30 cellular contexts compared by ENCODE assay signal in the genomic region with DNA sequence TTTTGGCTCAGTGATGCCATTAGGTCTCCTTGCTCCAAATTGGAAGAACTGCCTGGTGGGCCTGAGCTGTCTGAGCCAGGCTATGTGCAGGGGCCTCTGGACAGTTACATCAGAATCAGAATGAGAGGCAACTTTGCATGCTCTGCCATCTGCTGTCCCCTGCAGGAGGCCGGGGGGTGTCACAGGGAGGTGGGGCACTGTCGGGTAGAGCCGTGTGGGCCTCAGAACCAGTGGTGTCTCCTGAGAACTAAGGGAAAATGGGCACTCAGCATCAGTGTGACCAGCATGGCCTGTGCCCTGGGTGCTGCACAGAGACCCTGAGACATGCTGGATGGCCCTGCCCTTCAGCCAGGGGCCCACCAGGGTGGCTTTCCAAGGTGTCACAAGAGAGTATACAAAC.
"Had no signal": no experiment of that assay in that cellular context is flagged by ENCODE, and none has a peak within 500 bp of the region (broad histone marks: within the 10 kb centered on the region; RNA-seq: fewer than 3 reads in every experiment).

No MANE protein-coding gene starts in this region.

- DNase-seq: activated CD4-positive, alpha-beta memory T cell treated with anti-CD3 and anti-CD28 coated beads for 36 hours; activated CD4-positive, alpha-beta T cell treated with anti-CD3 and anti-CD28 coated beads for 36 hours; activated CD4-positive, alpha-beta T cell treated with anti-CD3 and anti-CD28 coated beads, Interleukin-2, amount 10 ng/mL, durations not matched to agents 24 days and 14 days; activated CD4-positive, CD25-positive, alpha-beta regulatory T cell; activated CD4-positive, CD25-positive, alpha-beta regulatory T cell treated with anti-CD3 and anti-CD28 coated beads, Interleukin-2, amount 50 U/mL, for 72 hours; activated CD8-positive, alpha-beta memory T cell treated with anti-CD3 and anti-CD28 coated beads, Interleukin-2, amount 10 ng/mL, durations not matched to agents 7 days and 5 days; activated CD8-positive, alpha-beta memory T cell treated with anti-CD3 and anti-CD28 coated beads, Interleukin-2, amount 50 U/mL, for 4 hours; activated CD8-positive, alpha-beta T cell treated with anti-CD3 and anti-CD28 coated beads, Interleukin-2, amount 10 ng/mL, durations not matched to agents 7 days and 5 days; activated effector memory CD4-positive, alpha-beta T cell treated with Interleukin-2 at 50 U/mL for 16 hours; activated naive CD4-positive, alpha-beta T cell treated with anti-CD3 and anti-CD28 coated beads for 36 hours; activated naive CD8-positive, alpha-beta T cell treated with anti-CD3 and anti-CD28 coated beads for 36 hours; activated naive CD8-positive, alpha-beta T cell treated with anti-CD3 and anti-CD28 coated beads, Interleukin-2, amount 50 U/mL, for 24 hours; activated T-cell treated with anti-CD3 and anti-CD28 coated beads, Interleukin-2, amount 50 U/mL, for 1 hour; adrenal gland; amygdala; body of pancreas; caudate nucleus; cortex of kidney; dermis blood vessel endothelial cell; effector CD4-positive, alpha-beta T cell; effector memory CD8-positive, alpha-beta T cell; esophagus squamous epithelium; foreskin melanocyte; heart right ventricle; T-helper 2 cell had no signal

- H3K4me3 Mint-ChIP-seq: activated CD4-positive, alpha-beta memory T cell treated with anti-CD3 and anti-CD28 coated beads for 36 hours; activated CD4-positive, alpha-beta T cell treated with anti-CD3 and anti-CD28 coated beads for 36 hours; activated CD4-positive, alpha-beta T cell treated with anti-CD3 and anti-CD28 coated beads, Interleukin-2, amount 10 ng/mL, durations not matched to agents 24 days and 14 days; activated CD8-positive, alpha-beta memory T cell treated with anti-CD3 and anti-CD28 coated beads, Interleukin-2, amount 10 ng/mL, durations not matched to agents 7 days and 5 days; activated CD8-positive, alpha-beta T cell treated with anti-CD3 and anti-CD28 coated beads, Interleukin-2, amount 10 ng/mL, durations not matched to agents 7 days and 5 days; activated naive CD4-positive, alpha-beta T cell treated with anti-CD3 and anti-CD28 coated beads for 36 hours; activated naive CD4-positive, alpha-beta T cell treated with anti-CD3 and anti-CD28 coated beads, Interleukin-2, amount 50 U/mL, for 24 hours; activated naive CD8-positive, alpha-beta T cell treated with anti-CD3 and anti-CD28 coated beads for 36 hours; activated naive CD8-positive, alpha-beta T cell treated with anti-CD3 and anti-CD28 coated beads, Interleukin-2, amount 50 U/mL, for 24 hours; activated T-helper 17 cell treated with anti-CD3 and anti-CD28 coated beads, Interleukin-2, amount 50 U/mL, for 72 hours; effector memory CD8-positive, alpha-beta T cell had no signal

- H3K27ac Mint-ChIP-seq: activated CD4-positive, alpha-beta memory T cell treated with anti-CD3 and anti-CD28 coated beads for 36 hours; activated CD4-positive, alpha-beta T cell treated with anti-CD3 and anti-CD28 coated beads for 36 hours; activated CD4-positive, alpha-beta T cell treated with anti-CD3 and anti-CD28 coated beads, Interleukin-2, amount 10 ng/mL, durations not matched to agents 24 days and 14 days; activated CD8-positive, alpha-beta memory T cell treated with anti-CD3 and anti-CD28 coated beads, Interleukin-2, amount 10 ng/mL, durations not matched to agents 7 days and 5 days; activated CD8-positive, alpha-beta T cell treated with anti-CD3 and anti-CD28 coated beads, Interleukin-2, amount 10 ng/mL, durations not matched to agents 7 days and 5 days; activated naive CD4-positive, alpha-beta T cell treated with anti-CD3 and anti-CD28 coated beads for 36 hours; activated naive CD4-positive, alpha-beta T cell treated with anti-CD3 and anti-CD28 coated beads, Interleukin-2, amount 50 U/mL, for 24 hours; activated naive CD8-positive, alpha-beta T cell treated with anti-CD3 and anti-CD28 coated beads for 36 hours; activated naive CD8-positive, alpha-beta T cell treated with anti-CD3 and anti-CD28 coated beads, Interleukin-2, amount 50 U/mL, for 24 hours; activated T-helper 17 cell treated with anti-CD3 and anti-CD28 coated beads, Interleukin-2, amount 50 U/mL, for 72 hours; effector memory CD8-positive, alpha-beta T cell had no signal

- FAIRE-seq: colon had no signal

- ATAC-seq: activated CD4-positive, alpha-beta T cell treated with anti-CD3 and anti-CD28 coated beads for 36 hours; activated CD8-positive, alpha-beta memory T cell treated with anti-CD3 and anti-CD28 coated beads, Interleukin-2, amount 10 ng/mL, durations not matched to agents 7 days and 5 days; activated CD8-positive, alpha-beta T cell treated with anti-CD3 and anti-CD28 coated beads, Interleukin-2, amount 10 ng/mL, durations not matched to agents 7 days and 5 days; activated naive CD8-positive, alpha-beta T cell treated with anti-CD3 and anti-CD28 coated beads, Interleukin-2, amount 50 U/mL, for 24 hours; activated T-helper 17 cell treated with anti-CD3 and anti-CD28 coated beads, Interleukin-2, amount 50 U/mL, for 72 hours; body of pancreas; effector memory CD8-positive, alpha-beta T cell; gastroesophageal sphincter; heart right ventricle had no signal

- H3K9me3 Mint-ChIP-seq: activated CD4-positive, alpha-beta T cell treated with anti-CD3 and anti-CD28 coated beads, Interleukin-2, amount 10 ng/mL, durations not matched to agents 24 days and 14 days; activated naive CD4-positive, alpha-beta T cell treated with anti-CD3 and anti-CD28 coated beads for 36 hours; activated naive CD4-positive, alpha-beta T cell treated with anti-CD3 and anti-CD28 coated beads, Interleukin-2, amount 50 U/mL, for 24 hours; activated naive CD8-positive, alpha-beta T cell treated with anti-CD3 and anti-CD28 coated beads, Interleukin-2, amount 50 U/mL, for 24 hours; activated T-helper 17 cell treated with anti-CD3 and anti-CD28 coated beads, Interleukin-2, amount 50 U/mL, for 72 hours; effector memory CD8-positive, alpha-beta T cell had no signal

- H3K27ac ChIP-seq: adrenal gland, body of pancreas, epithelial cell of prostate, esophagus squamous epithelium, gastroesophageal sphincter, heart right ventricle had no signal

- H3K36me3 ChIP-seq: adrenal gland, esophagus squamous epithelium, heart right ventricle had no signal

- H3K27me3 ChIP-seq: adrenal gland, body of pancreas, gastroesophageal sphincter had no signal

- H3K4me3 ChIP-seq: adrenal gland, body of pancreas, esophagus squamous epithelium, gastroesophageal sphincter, heart right ventricle had no signal

- H3K4me1 ChIP-seq: adrenal gland, body of pancreas, esophagus squamous epithelium, gastroesophageal sphincter, heart right ventricle had no signal

- H3K9me3 ChIP-seq: body of pancreas had no signal

- H3K27me3 Mint-ChIP-seq: activated CD4-positive, alpha-beta T cell treated with anti-CD3 and anti-CD28 coated beads for 36 hours; activated CD4-positive, alpha-beta T cell treated with anti-CD3 and anti-CD28 coated beads, Interleukin-2, amount 10 ng/mL, durations not matched to agents 24 days and 14 days; activated naive CD4-positive, alpha-beta T cell treated with anti-CD3 and anti-CD28 coated beads, Interleukin-2, amount 50 U/mL, for 24 hours; activated naive CD8-positive, alpha-beta T cell treated with anti-CD3 and anti-CD28 coated beads for 36 hours; activated naive CD8-positive, alpha-beta T cell treated with anti-CD3 and anti-CD28 coated beads, Interleukin-2, amount 50 U/mL, for 24 hours had no signal

- H3K36me3 Mint-ChIP-seq: activated CD8-positive, alpha-beta memory T cell treated with anti-CD3 and anti-CD28 coated beads, Interleukin-2, amount 10 ng/mL, durations not matched to agents 7 days and 5 days; activated naive CD4-positive, alpha-beta T cell treated with anti-CD3 and anti-CD28 coated beads, Interleukin-2, amount 50 U/mL, for 24 hours; activated naive CD8-positive, alpha-beta T cell treated with anti-CD3 and anti-CD28 coated beads for 36 hours had no signal

- H3K4me1 Mint-ChIP-seq: activated naive CD4-positive, alpha-beta T cell treated with anti-CD3 and anti-CD28 coated beads, Interleukin-2, amount 50 U/mL, for 24 hours; activated naive CD8-positive, alpha-beta T cell treated with anti-CD3 and anti-CD28 coated beads for 36 hours; activated naive CD8-positive, alpha-beta T cell treated with anti-CD3 and anti-CD28 coated beads, Interleukin-2, amount 50 U/mL, for 24 hours had no signal
